9 cellular contexts compared by ENCODE assay signal in the genomic region with DNA sequence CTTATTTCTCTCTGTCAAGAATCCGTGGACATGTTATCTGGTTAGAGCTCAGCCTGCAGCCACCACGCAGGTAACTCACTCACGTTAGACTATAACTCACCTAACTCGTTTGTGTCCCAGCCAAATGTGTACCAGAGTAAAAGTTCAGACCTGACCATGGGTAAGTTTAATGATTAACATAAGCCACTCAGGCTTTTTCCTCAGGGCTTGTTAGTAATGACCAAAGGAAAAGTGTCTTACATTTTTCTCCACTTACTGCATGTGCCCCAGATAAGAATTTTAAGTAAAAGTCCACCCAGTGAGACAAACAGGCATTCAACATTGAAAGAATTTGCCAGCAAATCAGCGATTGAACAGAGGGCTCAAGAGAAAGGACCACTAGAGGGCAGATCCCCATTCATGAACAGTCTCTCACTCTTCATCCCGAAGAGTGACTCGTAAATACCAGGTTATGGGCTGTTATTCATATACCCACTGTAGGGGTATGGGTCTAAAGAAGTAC. TPM values are rescaled to one million over a fixed set of nuclear protein-coding genes. Genes with fewer than 3 reads are reported as not detected.
A peak's percentile ranks its signal among the peaks of the same experiment; 100 is the strongest.
DNase-seq lines count a peak whose midpoint lies in the region; ATAC-seq and TF ChIP-seq lines count a peak whose summit lies in the region.
"Had no signal": no experiment of that assay in that cellular context is flagged by ENCODE, and none has a peak within 500 bp of the region (broad histone marks: within the 10 kb centered on the region; RNA-seq: fewer than 3 reads in every experiment).

A gene with protein sequence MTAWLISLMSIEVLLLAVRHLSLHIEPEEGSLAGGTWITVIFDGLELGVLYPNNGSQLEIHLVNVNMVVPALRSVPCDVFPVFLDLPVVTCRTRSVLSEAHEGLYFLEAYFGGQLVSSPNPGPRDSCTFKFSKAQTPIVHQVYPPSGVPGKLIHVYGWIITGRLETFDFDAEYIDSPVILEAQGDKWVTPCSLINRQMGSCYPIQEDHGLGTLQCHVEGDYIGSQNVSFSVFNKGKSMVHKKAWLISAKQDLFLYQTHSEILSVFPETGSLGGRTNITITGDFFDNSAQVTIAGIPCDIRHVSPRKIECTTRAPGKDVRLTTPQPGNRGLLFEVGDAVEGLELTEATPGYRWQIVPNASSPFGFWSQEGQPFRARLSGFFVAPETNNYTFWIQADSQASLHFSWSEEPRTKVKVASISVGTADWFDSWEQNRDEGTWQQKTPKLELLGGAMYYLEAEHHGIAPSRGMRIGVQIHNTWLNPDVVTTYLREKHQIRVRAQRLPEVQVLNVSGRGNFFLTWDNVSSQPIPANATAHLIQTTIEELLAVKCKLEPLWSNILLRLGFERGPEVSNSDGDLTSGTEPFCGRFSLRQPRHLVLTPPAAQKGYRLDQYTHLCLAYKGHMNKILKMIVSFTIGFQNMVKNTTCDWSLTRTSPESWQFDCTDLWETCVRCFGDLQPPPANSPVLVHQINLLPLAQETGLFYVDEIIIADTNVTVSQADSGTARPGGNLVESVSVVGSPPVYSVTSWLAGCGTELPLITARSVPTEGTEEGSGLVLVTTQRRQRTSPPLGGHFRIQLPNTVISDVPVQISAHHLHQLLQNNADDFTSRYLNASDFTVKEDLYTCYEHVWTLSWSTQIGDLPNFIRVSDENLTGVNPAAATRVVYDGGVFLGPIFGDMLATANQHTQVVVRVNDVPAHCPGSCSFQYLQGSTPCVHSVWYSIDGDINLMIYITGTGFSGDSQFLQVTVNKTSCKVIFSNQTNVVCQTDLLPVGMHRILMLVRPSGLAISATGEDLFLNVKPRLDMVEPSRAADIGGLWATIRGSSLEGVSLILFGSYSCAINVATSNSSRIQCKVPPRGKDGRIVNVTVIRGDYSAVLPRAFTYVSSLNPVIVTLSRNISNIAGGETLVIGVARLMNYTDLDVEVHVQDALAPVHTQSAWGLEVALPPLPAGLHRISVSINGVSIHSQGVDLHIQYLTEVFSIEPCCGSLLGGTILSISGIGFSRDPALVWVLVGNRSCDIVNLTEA (N-terminal part only) (minus strand): TSS at position 116 of the 502 bp plus-strand sequence. CDS start 2,680 bp downstream, outside the sequence.

- no peaks in the 10 kb centered on the region for H3K9me2 ChIP-seq in DOHH2 (replicated peaks; ENCODE audit: control insufficient read depth, low read length)

- no peaks in the 10 kb centered on the region for H3K36me3 ChIP-seq in DOHH2 (ENCODE audit: control insufficient read depth, low read length)
- H3K36me3 ChIP-seq: SJCRH30 had no signal

- no peaks in the 10 kb centered on the region for H3K9me3 ChIP-seq in DOHH2 (ENCODE audit: control insufficient read depth, insufficient read depth, low read length)
- H3K9me3 ChIP-seq: SJCRH30 had no signal

- H4K20me1 ChIP-seq in DOHH2 (ENCODE audit: control insufficient read depth, insufficient read depth, low read depth, low read length) = no peaks in the 10 kb centered on the region

- peak; percentile 35 for TF ChIP-seq CTCF in DOHH2 (IDR thresholded peaks at IDR 0.05; ENCODE audit: low read depth, low read length, poor library complexity, severe bottlenecking)
- TF ChIP-seq CTCF in astrocyte of the spinal cord (IDR thresholded peaks at IDR 0.05; ENCODE audit: low read depth, low read length) = peak; percentile 28

- no peak within 1 kb of the TSS for H3K4me3 ChIP-seq in DOHH2 (ENCODE audit: low read length)
- H3K4me3 ChIP-seq in astrocyte of the spinal cord (ENCODE audit: low read depth, low read length) = no peak within 1 kb of the TSS
- H3K4me3 ChIP-seq: SJCRH30 had no signal

- DNase-seq in HT1080 (ENCODE audit: low read depth) = peak; percentile 4
- no peak for DNase-seq in astrocyte of the spinal cord (ENCODE audit: low read depth, low spot score)
- peak; percentile 70 for DNase-seq in mucosa of gallbladder (ENCODE audit: low spot score)
- no peak for DNase-seq in NCI-H2227 (lab: John Stamatoyannopoulos, UW; ENCODE audit: unreplicated experiment)
- no peak for DNase-seq in GDM1 (lab: John Stamatoyannopoulos, UW)
- no peak for DNase-seq in NCI-H2107 treated with DMSO at 0.1 percent for 48 hours (lab: John Stamatoyannopoulos, UW; ENCODE audit: unreplicated experiment)

- in situ Hi-C loops in astrocyte of the spinal cord (cut with HindIII; ENCODE audit: low sequenced_read_pairs) = no loop called here

- no peaks in the 10 kb centered on the region for H3F3A ChIP-seq in DOHH2 (ENCODE audit: control insufficient read depth, insufficient read depth)

- no peaks in the 10 kb centered on the region for H3K4me1 ChIP-seq in DOHH2 (ENCODE audit: control insufficient read depth, low read length)

- no peak within 1 kb of the TSS for H3K4me2 ChIP-seq in DOHH2 (ENCODE audit: low read length)

- no peak for ATAC-seq in HG03378 (IDR thresholded peaks at IDR 0.05; ENCODE audit: unreplicated experiment)

- H3K79me2 ChIP-seq in DOHH2 (ENCODE audit: control insufficient read depth, low read length) = no peaks in the 10 kb centered on the region

- no peak within 1 kb of the TSS for H3K27ac ChIP-seq in DOHH2 (ENCODE audit: low read depth, low read length)
- H3K27ac ChIP-seq: SJCRH30 had no signal

- no peaks in the 10 kb centered on the region for H3K27me3 ChIP-seq in DOHH2 (ENCODE audit: control insufficient read depth, low read length)
- H3K27me3 ChIP-seq: SJCRH30 had no signal

RNA-seq across cellular contexts. Expression of the gene that starts here (rescaled TPM):
- total RNA-seq in HT1080 (2014; rRNA removed; shearing (Covaris generic)) = not detected in 2 replicates
- polyA plus RNA-seq in HT1080 (2015; cell fraction: cytosol; rRNA removed) = not detected in 2 replicates
- not detected in 2 replicates for polyA plus RNA-seq in HT1080 (2015; cell fraction: nucleus; rRNA removed)
- 17.3 TPM for total RNA-seq in mucosa of gallbladder

Comparison
In these comparisons a context has a peak if more than half of its experiments do, and no peak if none do; other contexts are left out.
1. RNA of the gene that starts here (total RNA-seq): 17.3 TPM in mucosa of gallbladder (single experiment); not detected in HT1080; every median in the first group is over 10 times any median in the second.
2. Peak in DNase-seq in HT1080; RNA of the gene not detected or under 1 TPM.